ENCODE assay signal across 24 cellular contexts in genomic region chr11:116776522-116776984, GRCh38.
A peak's percentile ranks its signal among the peaks of the same experiment; 100 is the strongest.
DNase-seq lines count a peak whose midpoint lies in the region; ATAC-seq lines count a peak whose summit lies in the region.
"Had no signal": no experiment of that assay in that cellular context is flagged by ENCODE, and none has a peak within 500 bp of the region (broad histone marks: within the 10 kb centered on the region; RNA-seq: fewer than 3 reads in every experiment).

No MANE protein-coding gene starts in this region.

- peak overlapping the region; percentile 2 for H3K4me3 Mint-ChIP-seq in stimulated activated naive CD8-positive, alpha-beta T cell treated with anti-CD3 and anti-CD28 coated beads, Interleukin-15, Interleukin-2, amounts not matched to agents 100 ng/mL and 50 ng/mL, for 24 hours
- no peak overlapping the region for H3K4me3 Mint-ChIP-seq in activated naive CD8-positive, alpha-beta T cell

- peak; percentile 46 for DNase-seq in activated CD4-positive, alpha-beta T cell treated with anti-CD3 and anti-CD28 coated beads for 48 hours
- DNase-seq in activated CD4-positive, alpha-beta T cell treated with anti-CD3 and anti-CD28 coated beads for 1 hour, result no peak
- no peak for DNase-seq in stimulated activated naive CD8-positive, alpha-beta T cell treated with anti-CD3 and anti-CD28 coated beads, Interleukin-15, Interleukin-2, amounts not matched to agents 100 U/mL and 50 U/mL, for 24 hours
- DNase-seq in GOT3 (lab: John Stamatoyannopoulos, UW) (no peak), NCI-H2029 (lab: John Stamatoyannopoulos, UW) (no peak), iPS-NIHi11 (ENCODE audit: low spot score) (no peak)
- DNase-seq: activated CD4-positive, alpha-beta T cell treated with anti-CD3 and anti-CD28 coated beads, Interleukin-2, amount 50 U/mL, for 4 hours; BE2C; Caco-2; H7; Karpas-422; lower lobe of right lung; mucosa of descending colon; NCI-H187; NCI-H524 treated with DMSO at 0.1 percent for 48 hours; Peyer's patch; SJCRH30; substantia nigra; upper lobe of right lung had no signal

- peaks cover 74% of the 10 kb centered on the region for H3K4me1 Mint-ChIP-seq in stimulated activated naive CD8-positive, alpha-beta T cell treated with anti-CD3 and anti-CD28 coated beads, Interleukin-15, Interleukin-2, amounts not matched to agents 100 ng/mL and 50 ng/mL, for 24 hours (ENCODE audit: low read depth)
- H3K4me1 Mint-ChIP-seq in activated naive CD8-positive, alpha-beta T cell (ENCODE audit: low read depth), result peaks cover 56% of the 10 kb centered on the region

- H3K27me3 Mint-ChIP-seq in stimulated activated naive CD8-positive, alpha-beta T cell treated with anti-CD3 and anti-CD28 coated beads, Interleukin-15, Interleukin-2, amounts not matched to agents 100 ng/mL and 50 ng/mL, for 24 hours, result no peaks in the 10 kb centered on the region
- no peaks in the 10 kb centered on the region for H3K27me3 Mint-ChIP-seq in activated naive CD8-positive, alpha-beta T cell

- peak overlapping the region; percentile 80 for H3K27ac Mint-ChIP-seq in stimulated activated naive CD8-positive, alpha-beta T cell treated with anti-CD3 and anti-CD28 coated beads, Interleukin-15, Interleukin-2, amounts not matched to agents 100 ng/mL and 50 ng/mL, for 24 hours
- H3K27ac Mint-ChIP-seq in activated naive CD8-positive, alpha-beta T cell, result peak overlapping the region; percentile 93
- H3K27ac Mint-ChIP-seq: brain had no signal

- ATAC-seq in stimulated activated naive CD8-positive, alpha-beta T cell treated with anti-CD3 and anti-CD28 coated beads, Interleukin-15, Interleukin-2, amounts not matched to agents 100 U/mL and 50 U/mL, for 24 hours, result no peak
- ATAC-seq: lower lobe of right lung, mucosa of descending colon, sciatic nerve, upper lobe of right lung had no signal

- H3K9me3 Mint-ChIP-seq in stimulated activated naive CD8-positive, alpha-beta T cell treated with anti-CD3 and anti-CD28 coated beads, Interleukin-15, Interleukin-2, amounts not matched to agents 100 ng/mL and 50 ng/mL, for 24 hours, result no peaks in the 10 kb centered on the region
- H3K9me3 Mint-ChIP-seq in activated naive CD8-positive, alpha-beta T cell (ENCODE audit: low read depth), result no peaks in the 10 kb centered on the region
- H3K9me3 Mint-ChIP-seq: neural crest cell had no signal

- H3K36me3 Mint-ChIP-seq in stimulated activated naive CD8-positive, alpha-beta T cell treated with anti-CD3 and anti-CD28 coated beads, Interleukin-15, Interleukin-2, amounts not matched to agents 100 ng/mL and 50 ng/mL, for 24 hours (ENCODE audit: low read depth), result peaks cover 57% of the 10 kb centered on the region
- peaks cover 20% of the 10 kb centered on the region for H3K36me3 Mint-ChIP-seq in activated naive CD8-positive, alpha-beta T cell
